19 cellular contexts compared by ENCODE assay signal in the genomic region with DNA sequence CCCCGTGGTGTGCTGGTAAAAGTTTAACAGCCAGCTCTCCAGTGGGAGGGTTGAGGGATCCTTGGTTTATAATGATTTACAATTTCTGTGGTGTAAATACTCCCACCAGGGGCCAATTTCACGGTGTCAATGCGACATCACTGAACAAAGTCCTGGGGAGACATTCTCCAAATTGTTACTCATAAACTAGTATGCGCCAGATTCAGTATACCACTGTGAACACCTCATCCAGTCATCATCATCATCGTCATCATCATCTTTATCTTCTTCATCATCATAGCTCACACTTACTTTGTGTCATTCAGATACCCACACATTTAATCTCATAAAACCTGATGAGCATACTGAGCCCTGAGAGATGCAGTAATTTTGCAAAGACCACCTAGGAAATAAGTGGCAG. TPM values are rescaled to one million over a fixed set of nuclear protein-coding genes. Genes with fewer than 3 reads are reported as not detected.
A peak's percentile ranks its signal among the peaks of the same experiment; 100 is the strongest.
DNase-seq lines count a peak whose midpoint lies in the region; ATAC-seq and TF ChIP-seq lines count a peak whose summit lies in the region.
"Had no signal": no experiment of that assay in that cellular context is flagged by ENCODE, and none has a peak within 500 bp of the region (broad histone marks: within the 10 kb centered on the region; RNA-seq: fewer than 3 reads in every experiment).

No MANE protein-coding gene starts in this region.

- peak overlapping the region; percentile 0 for H3K27ac Mint-ChIP-seq in activated CD4-positive, alpha-beta memory T cell treated with anti-CD3 and anti-CD28 coated beads for 36 hours
- H3K27ac Mint-ChIP-seq in activated CD4-positive, alpha-beta memory T cell treated with anti-CD3 and anti-CD28 coated beads, Interleukin-2, amount 10 ng/mL, durations not matched to agents 7 days and 5 days = no peak overlapping the region
- no peak overlapping the region for H3K27ac Mint-ChIP-seq in activated T-helper 17 cell treated with anti-CD3 and anti-CD28 coated beads, Interleukin-2, amount 50 U/mL, for 72 hours

- H3K4me1 Mint-ChIP-seq in activated CD4-positive, alpha-beta memory T cell treated with anti-CD3 and anti-CD28 coated beads for 36 hours (ENCODE audit: low read depth) = peaks cover 15% of the 10 kb centered on the region
- peaks cover 4% of the 10 kb centered on the region for H3K4me1 Mint-ChIP-seq in activated CD4-positive, alpha-beta memory T cell treated with anti-CD3 and anti-CD28 coated beads, Interleukin-2, amount 10 ng/mL, durations not matched to agents 7 days and 5 days
- H3K4me1 Mint-ChIP-seq in activated T-helper 17 cell treated with anti-CD3 and anti-CD28 coated beads, Interleukin-2, amount 50 U/mL, for 72 hours = peaks cover 4% of the 10 kb centered on the region

- no peaks in the 10 kb centered on the region for H3K36me3 Mint-ChIP-seq in activated CD4-positive, alpha-beta memory T cell treated with anti-CD3 and anti-CD28 coated beads for 36 hours
- peaks cover 4% of the 10 kb centered on the region for H3K36me3 Mint-ChIP-seq in activated CD4-positive, alpha-beta memory T cell treated with anti-CD3 and anti-CD28 coated beads, Interleukin-2, amount 10 ng/mL, durations not matched to agents 7 days and 5 days (ENCODE audit: low read depth)
- no peaks in the 10 kb centered on the region for H3K36me3 Mint-ChIP-seq in activated T-helper 17 cell treated with anti-CD3 and anti-CD28 coated beads, Interleukin-2, amount 50 U/mL, for 72 hours (ENCODE audit: low read depth)

- TF ChIP-seq CTCF in right lobe of liver (IDR thresholded peaks at IDR 0.05) = no peak

- CTCF ChIA-PET in activated CD4-positive, alpha-beta memory T cell treated with anti-CD3 and anti-CD28 coated beads for 36 hours (lab: Charles Lee) = interaction anchor here (0.6 to 1.4 kb wide), 2 partner anchors 12 to 49 kb away, joined by 3 to 4 read pairs; no protein-coding TSS in a partner anchor
- CTCF ChIA-PET in activated CD4-positive, alpha-beta memory T cell treated with anti-CD3 and anti-CD28 coated beads, Interleukin-2, amount 10 ng/mL, durations not matched to agents 7 days and 5 days (lab: Charles Lee) = no interaction called here

- DNase-seq in activated CD4-positive, alpha-beta memory T cell treated with anti-CD3 and anti-CD28 coated beads for 36 hours = no peak
- no peak for DNase-seq in activated CD4-positive, alpha-beta memory T cell treated with anti-CD3 and anti-CD28 coated beads, Interleukin-2, amount 10 ng/mL, durations not matched to agents 7 days and 5 days
- DNase-seq in ELR (ENCODE audit: low read depth) = peak; percentile 62
- DNase-seq in right lobe of liver = peak in 1 of 3 donors; percentile 2
- no peak for DNase-seq in retina
- DNase-seq in nucleus accumbens (lab: John Stamatoyannopoulos, UW) = no peak
- DNase-seq: C1 segment of cervical spinal cord, DND-41, GDM1, GOT3, KG1, NCI-H1092, NCI-H146, NCI-H2081 treated with DMSO at 0.1 percent for 48 hours, NCI-H510A, NCI-H82 had no signal

- intact Hi-C loops in activated CD4-positive, alpha-beta memory T cell treated with anti-CD3 and anti-CD28 coated beads for 36 hours (cut with micrococcal nuclease) = no loop called here
- intact Hi-C loops in right lobe of liver (cut with DNase I) = no loop called here

- WGBS in right lobe of liver (ENCODE audit: insufficient coverage, low coverage, low lambda C conversion rate, missing lambda C conversion rate) = 49% methylated on average over 5 of the region's 5 CpGs

- H3K9me3 ChIP-seq in right lobe of liver = no peaks in the 10 kb centered on the region
- H3K9me3 ChIP-seq: A549 had no signal

- no peaks in the 10 kb centered on the region for H3K9me3 Mint-ChIP-seq in activated CD4-positive, alpha-beta memory T cell treated with anti-CD3 and anti-CD28 coated beads for 36 hours
- peaks cover 5% of the 10 kb centered on the region for H3K9me3 Mint-ChIP-seq in activated CD4-positive, alpha-beta memory T cell treated with anti-CD3 and anti-CD28 coated beads, Interleukin-2, amount 10 ng/mL, durations not matched to agents 7 days and 5 days
- no peaks in the 10 kb centered on the region for H3K9me3 Mint-ChIP-seq in activated T-helper 17 cell treated with anti-CD3 and anti-CD28 coated beads, Interleukin-2, amount 50 U/mL, for 72 hours

- TF ChIP-seq POLR2A in right lobe of liver (IDR thresholded peaks at IDR 0.05) = peak; percentile 34

- H3K4me3 ChIP-seq in right lobe of liver = no peak overlapping the region
- H3K4me3 ChIP-seq: A549 had no signal

- H3K4me1 ChIP-seq in right lobe of liver = peaks cover 0 to 5% (median 1%) of the 10 kb centered on the region in 4 donors
- H3K4me1 ChIP-seq: A549 had no signal

- peak; percentile 82 for ATAC-seq in activated T-helper 17 cell treated with anti-CD3 and anti-CD28 coated beads, Interleukin-2, amount 50 U/mL, for 72 hours (replicated peaks)
- peak in 1 of 4 donors; percentile 0 for ATAC-seq in right lobe of liver
- ATAC-seq: A549, Right ventricle myocardium inferior had no signal

- peaks cover 21 to 99% (median 63%) of the 10 kb centered on the region in 4 donors for H3K36me3 ChIP-seq in right lobe of liver

- no peak overlapping the region for H3K27ac ChIP-seq in right lobe of liver
- H3K27ac ChIP-seq: A549 had no signal

- no peak overlapping the region for H3K4me3 Mint-ChIP-seq in activated CD4-positive, alpha-beta memory T cell treated with anti-CD3 and anti-CD28 coated beads for 36 hours
- H3K4me3 Mint-ChIP-seq in activated CD4-positive, alpha-beta memory T cell treated with anti-CD3 and anti-CD28 coated beads, Interleukin-2, amount 10 ng/mL, durations not matched to agents 7 days and 5 days = no peak overlapping the region
- no peak overlapping the region for H3K4me3 Mint-ChIP-seq in activated T-helper 17 cell treated with anti-CD3 and anti-CD28 coated beads, Interleukin-2, amount 50 U/mL, for 72 hours

- POLR2A ChIA-PET in activated CD4-positive, alpha-beta memory T cell treated with anti-CD3 and anti-CD28 coated beads for 36 hours (lab: Charles Lee) = interaction anchor here (1.3 kb wide), 1 partner anchor 17 kb away, joined by 4 read pairs; a partner anchor contains a TSS
- POLR2A ChIA-PET in activated CD4-positive, alpha-beta memory T cell treated with anti-CD3 and anti-CD28 coated beads, Interleukin-2, amount 10 ng/mL, durations not matched to agents 7 days and 5 days (lab: Charles Lee) = no interaction called here

- no peaks in the 10 kb centered on the region for H3K27me3 ChIP-seq in right lobe of liver

- H3K27me3 Mint-ChIP-seq in activated CD4-positive, alpha-beta memory T cell treated with anti-CD3 and anti-CD28 coated beads for 36 hours = peaks cover under 1% of the 10 kb centered on the region
- H3K27me3 Mint-ChIP-seq in activated CD4-positive, alpha-beta memory T cell treated with anti-CD3 and anti-CD28 coated beads, Interleukin-2, amount 10 ng/mL, durations not matched to agents 7 days and 5 days = peaks cover 14% of the 10 kb centered on the region
- H3K27me3 Mint-ChIP-seq in activated T-helper 17 cell treated with anti-CD3 and anti-CD28 coated beads, Interleukin-2, amount 50 U/mL, for 72 hours = no peaks in the 10 kb centered on the region

RNA-seq across cellular contexts. Expression of a gene that starts 17.2 kb away (rescaled TPM):
- total RNA-seq in activated CD4-positive, alpha-beta memory T cell treated with anti-CD3 and anti-CD28 coated beads for 36 hours = 10 to 100 TPM; 36.5 to 38.6 TPM
- 10 to 100 TPM; 17.3 to 18.4 TPM for total RNA-seq in activated CD4-positive, alpha-beta memory T cell treated with anti-CD3 and anti-CD28 coated beads, Interleukin-2, amount 10 ng/mL, durations not matched to agents 7 days and 5 days
- total RNA-seq in activated T-helper 17 cell treated with anti-CD3 and anti-CD28 coated beads, Interleukin-2, amount 50 U/mL, for 72 hours = 10 to 100 TPM; 13.5 to 48.5 TPM
- total RNA-seq in right lobe of liver = 10 to 100 TPM in 3 of 6 experiments, 1 to 10 TPM in 3; 6.4 to 71.1 (median 14.6) TPM

RNA-seq across cellular contexts. Expression of a gene that starts 33.3 kb away (rescaled TPM):
- 1 to 10 TPM; 1.2 to 2.4 TPM for total RNA-seq in activated CD4-positive, alpha-beta memory T cell treated with anti-CD3 and anti-CD28 coated beads for 36 hours
- total RNA-seq in activated CD4-positive, alpha-beta memory T cell treated with anti-CD3 and anti-CD28 coated beads, Interleukin-2, amount 10 ng/mL, durations not matched to agents 7 days and 5 days = under 1 TPM; 0.28 to 0.60 TPM
- 1 to 10 TPM in 1 of 2 donors, under 1 TPM in 1; 0.99 to 4.3 TPM for total RNA-seq in activated T-helper 17 cell treated with anti-CD3 and anti-CD28 coated beads, Interleukin-2, amount 50 U/mL, for 72 hours
- over 10,000 TPM; 10,569 to 17,502 (median 15,749) TPM for total RNA-seq in right lobe of liver

RNA-seq across cellular contexts. Expression of a gene that starts 50.3 kb away (rescaled TPM):
- total RNA-seq in activated CD4-positive, alpha-beta memory T cell treated with anti-CD3 and anti-CD28 coated beads for 36 hours = 10 to 100 TPM; 72.1 to 75.4 TPM
- 100 to 1,000 TPM; 105 to 107 TPM for total RNA-seq in activated CD4-positive, alpha-beta memory T cell treated with anti-CD3 and anti-CD28 coated beads, Interleukin-2, amount 10 ng/mL, durations not matched to agents 7 days and 5 days
- 10 to 100 TPM; 49.8 to 64.7 TPM for total RNA-seq in activated T-helper 17 cell treated with anti-CD3 and anti-CD28 coated beads, Interleukin-2, amount 50 U/mL, for 72 hours
- total RNA-seq in right lobe of liver = 10 to 100 TPM; 22.3 to 53.0 (median 41.3) TPM

RNA-seq across cellular contexts. Expression of a gene that starts 52.4 kb away (rescaled TPM):
- total RNA-seq in activated CD4-positive, alpha-beta memory T cell treated with anti-CD3 and anti-CD28 coated beads for 36 hours = 10 to 100 TPM; 55.9 to 56.2 TPM
- 10 to 100 TPM; 17.6 to 19.5 TPM for total RNA-seq in activated CD4-positive, alpha-beta memory T cell treated with anti-CD3 and anti-CD28 coated beads, Interleukin-2, amount 10 ng/mL, durations not matched to agents 7 days and 5 days
- 10 to 100 TPM; 38.0 to 99.4 TPM for total RNA-seq in activated T-helper 17 cell treated with anti-CD3 and anti-CD28 coated beads, Interleukin-2, amount 50 U/mL, for 72 hours
- 10 to 100 TPM in 2 of 6 experiments, 1 to 10 TPM in 4; 7.5 to 14.9 (median 9.3) TPM for total RNA-seq in right lobe of liver

Comparison
In these comparisons a context has a peak if more than half of its experiments do, and no peak if none do; other contexts are left out.
1. RNA of a gene that starts 33.3 kb away (total RNA-seq): 10,569 to 17,502 TPM in right lobe of liver; 0.99 to 4.3 TPM in activated T-helper 17 cell treated with anti-CD3 and anti-CD28 coated beads, Interleukin-2, amount 50 U/mL, for 72 hours, 1.2 to 2.4 TPM in activated CD4-positive, alpha-beta memory T cell treated with anti-CD3 and anti-CD28 coated beads for 36 hours and 0.28 to 0.60 TPM in activated CD4-positive, alpha-beta memory T cell treated with anti-CD3 and anti-CD28 coated beads, Interleukin-2, amount 10 ng/mL, durations not matched to agents 7 days and 5 days; every median in the first group is over 1,000 times any median in the second.